In genomic region chr12:95687937-95688336, GRCh38 we compare ENCODE assay signal across 24 cellular contexts.
"Had no signal": no experiment of that assay in that cellular context is flagged by ENCODE, and none has a peak within 500 bp of the region (broad histone marks: within the 10 kb centered on the region; RNA-seq: fewer than 3 reads in every experiment).

No MANE protein-coding gene starts in this region.

- H3K27ac ChIP-seq: dorsolateral prefrontal cortex, esophagus squamous epithelium, left lung, lower lobe of right lung, neutrophil, pancreas, suprapubic skin, transverse colon, upper lobe of right lung, uterus had no signal

- H3K9me3 ChIP-seq: esophagus squamous epithelium, left lung, lower lobe of right lung, neutrophil, pancreas, suprapubic skin, transverse colon, upper lobe of right lung, uterus had no signal

- DNase-seq: cerebellar nuclear complex; cortex of kidney; dorsolateral prefrontal cortex; effector CD4-positive, alpha-beta T cell; esophagus squamous epithelium; kidney; left lung; lower lobe of right lung; naive B cell; pancreas; stimulated activated CD4-positive, alpha-beta T cell treated with anti-CD3 and anti-CD28 coated beads, Interleukin-12 subunit alpha, Interleukin-12 subunit beta, amount 100 ng/mL, for 4 hours; stimulated activated CD4-positive, alpha-beta T cell treated with anti-CD3 and anti-CD28 coated beads, Interleukin-1b, Interleukin-23, amount 100 ng/mL, for 48 hours; stimulated activated CD4-positive, alpha-beta T cell treated with anti-CD3 and anti-CD28 coated beads, Interleukin-4, amount 100 ng/mL, for 1 hour; stimulated activated CD8-positive, alpha-beta memory T cell treated with anti-CD3 and anti-CD28 coated beads, Interleukin-4, amount 100 ng/mL, for 48 hours; stimulated activated naive CD4-positive, alpha-beta T cell; stimulated activated naive CD8-positive, alpha-beta T cell treated with anti-CD3 and anti-CD28 coated beads, Interleukin-15, amount 100 ng/mL, for 72 hours; transverse colon; upper lobe of right lung; uterus had no signal

- ATAC-seq: left lung; lower lobe of right lung; natural killer cell treated with Interleukin-12 subunit alpha and Interleukin-12 subunit beta and Interleukin-15 and Interleukin-18, amount 100 ng/mL, for 72 hours; pancreas; sciatic nerve; stimulated activated naive CD8-positive, alpha-beta T cell treated with anti-CD3 and anti-CD28 coated beads, Interleukin-15, amount 100 ng/mL, for 72 hours; upper lobe of right lung had no signal

- H3K4me3 ChIP-seq: dorsolateral prefrontal cortex, esophagus squamous epithelium, left lung, lower lobe of right lung, pancreas, smooth muscle cell, suprapubic skin, transverse colon, upper lobe of right lung, uterus had no signal

- H3K4me1 ChIP-seq: left lung, lower lobe of right lung, pancreas, suprapubic skin, upper lobe of right lung, uterus had no signal

- H3K36me3 ChIP-seq: esophagus squamous epithelium, neutrophil, suprapubic skin, transverse colon, upper lobe of right lung, uterus had no signal

- H3K27me3 ChIP-seq: dorsolateral prefrontal cortex, esophagus squamous epithelium, left lung, neutrophil, pancreas, suprapubic skin, transverse colon, upper lobe of right lung, uterus had no signal
